ENCODE assay signal across 1 cellular context in genomic region chr2:42792583-42793313, GRCh38.
TF ChIP-seq lines count a peak whose summit lies in the region.

TSS of gene HAAO (minus strand) at chr2:42792583. CDS start at chr2:42792536, 47 bp downstream.

TF ChIP-seq in HepG2, 621 proteins besides CTCF, POLR2A, EP300 and RAD21 (continued from another document and continues in another):
- TF ChIP-seq HOMEZ (CRISPR knock-in tag; IDR thresholded peaks at IDR 0.05; ENCODE audit: low read depth), result peak; percentile 84
- TF ChIP-seq SRSF9 (IDR thresholded peaks at IDR 0.05; ENCODE audit: borderline replicate concordance, insufficient read depth, low read depth, low read length, poor library complexity, severe bottlenecking), result no peak
- TF ChIP-seq ZNF773 (CRISPR knock-in tag; IDR thresholded peaks at IDR 0.05; ENCODE audit: borderline replicate concordance), result peak; percentile 84; the same call in 1 of the 2 replicates
- TF ChIP-seq ZC3H13 (CRISPR knock-in tag; IDR thresholded peaks at IDR 0.05), result peak; percentile 97
- peak; percentile 97 for TF ChIP-seq POGZ (CRISPR knock-in tag; IDR thresholded peaks at IDR 0.05)
- no peak for TF ChIP-seq SNRNP70 (IDR thresholded peaks at IDR 0.05; ENCODE audit: low read depth, low read length)
- TF ChIP-seq GATAD1 (CRISPR knock-in tag; IDR thresholded peaks at IDR 0.05), result peak; percentile 80
- TF ChIP-seq HBP1 (CRISPR knock-in tag; IDR thresholded peaks at IDR 0.05; ENCODE audit: low read depth), result peak; percentile 97
- TF ChIP-seq ZNF639 (CRISPR knock-in tag; conservative IDR thresholded peaks at IDR 0.05), result peak; percentile 95
- TF ChIP-seq ZNF496 (CRISPR knock-in tag; IDR thresholded peaks at IDR 0.05; ENCODE audit: insufficient replicate concordance), result no peak
- peak; percentile 87 for TF ChIP-seq SOX5 (CRISPR knock-in tag; IDR thresholded peaks at IDR 0.05; ENCODE audit: borderline replicate concordance)
- peak; percentile 90 for TF ChIP-seq ZNF552 (CRISPR knock-in tag; IDR thresholded peaks at IDR 0.05; ENCODE audit: borderline replicate concordance)
- peak; percentile 96 for TF ChIP-seq IRF2 (CRISPR knock-in tag; IDR thresholded peaks at IDR 0.05)
- TF ChIP-seq ZNF432 (CRISPR knock-in tag; IDR thresholded peaks at IDR 0.05; ENCODE audit: borderline replicate concordance), result no peak
- TF ChIP-seq ZNF225 (CRISPR knock-in tag; IDR thresholded peaks at IDR 0.05), result peak; percentile 88; the same call in 1 of the 2 replicates
- TF ChIP-seq ZNF674 (CRISPR knock-in tag; IDR thresholded peaks at IDR 0.05; ENCODE audit: low read depth), result peak; percentile 97
- TF ChIP-seq ZNF891 (CRISPR knock-in tag; IDR thresholded peaks at IDR 0.05), result peak; percentile 90
- no peak for TF ChIP-seq ZNF512 (CRISPR knock-in tag; IDR thresholded peaks at IDR 0.05)
- TF ChIP-seq ZNF629 (CRISPR knock-in tag; conservative IDR thresholded peaks at IDR 0.05), result peak; percentile 79
- peak; percentile 85 for TF ChIP-seq GATAD2A (CRISPR knock-in tag; IDR thresholded peaks at IDR 0.05)
- peak; percentile 67; the same call in 1 of the 2 replicates for TF ChIP-seq PRDM10 (CRISPR knock-in tag; IDR thresholded peaks at IDR 0.05; ENCODE audit: low read depth)
- peak; percentile 92 for TF ChIP-seq NAIF1 (CRISPR knock-in tag; IDR thresholded peaks at IDR 0.05; ENCODE audit: borderline replicate concordance)
- TF ChIP-seq ZNF713 (CRISPR knock-in tag; IDR thresholded peaks at IDR 0.05), result peak; percentile 59; the same call in 1 of the 2 replicates
- peak; percentile 97 for TF ChIP-seq ZNF18 (CRISPR knock-in tag; IDR thresholded peaks at IDR 0.05; ENCODE audit: insufficient replicate concordance)
- peak; percentile 93 for TF ChIP-seq ZNF263 (CRISPR knock-in tag; IDR thresholded peaks at IDR 0.05)
- TF ChIP-seq AGO1 (IDR thresholded peaks at IDR 0.05; ENCODE audit: low read depth, low read length, poor library complexity, severe bottlenecking), result peak; percentile 91
- TF ChIP-seq FLYWCH1 (CRISPR knock-in tag; IDR thresholded peaks at IDR 0.05), result peak; percentile 84; the same call in 1 of the 2 replicates
- TF ChIP-seq ZNF17 (CRISPR knock-in tag; IDR thresholded peaks at IDR 0.05), result peak; percentile 95
- TF ChIP-seq SETDB1 (CRISPR knock-in tag; IDR thresholded peaks at IDR 0.05; ENCODE audit: borderline replicate concordance), result no peak
- TF ChIP-seq DNMT1 (CRISPR knock-in tag; IDR thresholded peaks at IDR 0.05), result peak; percentile 90
- peak; percentile 98; the same call in 1 of the 2 replicates for TF ChIP-seq ZSCAN9 (CRISPR knock-in tag; IDR thresholded peaks at IDR 0.05; ENCODE audit: borderline replicate concordance)
- TF ChIP-seq NR3C1 (CRISPR knock-in tag; IDR thresholded peaks at IDR 0.05), result no peak
- peak; percentile 72 for TF ChIP-seq ISX (CRISPR knock-in tag; conservative IDR thresholded peaks at IDR 0.05)
- TF ChIP-seq ZNF776 (CRISPR knock-in tag; IDR thresholded peaks at IDR 0.05), result peak; percentile 98
- TF ChIP-seq ZFP91 (CRISPR knock-in tag; IDR thresholded peaks at IDR 0.05; ENCODE audit: borderline replicate concordance), result peak; percentile 95
- TF ChIP-seq ZNF644 (CRISPR knock-in tag; IDR thresholded peaks at IDR 0.05; ENCODE audit: low read depth), result peak; percentile 78
- TF ChIP-seq HOXD1 (CRISPR knock-in tag; IDR thresholded peaks at IDR 0.05), result peak; percentile 97
- no peak for TF ChIP-seq ATF1 (CRISPR knock-in tag; IDR thresholded peaks at IDR 0.05)
- TF ChIP-seq GTF2F1 (IDR thresholded peaks at IDR 0.05; ENCODE audit: low read length), result peak; percentile 74; the same call in 1 of the 2 replicates
- TF ChIP-seq PAX8 (CRISPR knock-in tag; IDR thresholded peaks at IDR 0.05; ENCODE audit: borderline replicate concordance), result 0 out of 2 replicates have a peak, but pooled peaks have one; percentile 54
- TF ChIP-seq ZFP90 (CRISPR knock-in tag; IDR thresholded peaks at IDR 0.05; ENCODE audit: borderline replicate concordance), result peak; percentile 98
- TF ChIP-seq POLR2AphosphoS5 (IDR thresholded peaks at IDR 0.05; ENCODE audit: low read depth, low read length), result peak; percentile 97
- peak; percentile 92 for TF ChIP-seq ASH2L (IDR thresholded peaks at IDR 0.05; ENCODE audit: insufficient read length, low read depth, low read length)
- TF ChIP-seq EEA1 (CRISPR knock-in tag; IDR thresholded peaks at IDR 0.05; ENCODE audit: borderline replicate concordance), result no peak; the same call in 1 of the 2 replicates
- TF ChIP-seq HES4 (CRISPR knock-in tag; IDR thresholded peaks at IDR 0.05; ENCODE audit: borderline replicate concordance), result peak; percentile 89
- TF ChIP-seq SMARCC2 (IDR thresholded peaks at IDR 0.05), result 0 out of 2 replicates have a peak, but pooled peaks have one; percentile 55
- TF ChIP-seq ZNF761 (CRISPR knock-in tag; conservative IDR thresholded peaks at IDR 0.05), result no peak; the same call in none of the 2 replicates
- no peak; the same call in 1 of the 2 replicates for TF ChIP-seq SMAD9 (CRISPR knock-in tag; IDR thresholded peaks at IDR 0.05)
- peak; percentile 94 for TF ChIP-seq MAX (IDR thresholded peaks at IDR 0.05)
- peak; percentile 98 for TF ChIP-seq EED (CRISPR knock-in tag; IDR thresholded peaks at IDR 0.05)
- TF ChIP-seq HOXA7 (CRISPR knock-in tag; IDR thresholded peaks at IDR 0.05), result peak; percentile 33; the same call in 1 of the 2 replicates
- TF ChIP-seq ZNF691 (CRISPR knock-in tag; IDR thresholded peaks at IDR 0.05; ENCODE audit: borderline replicate concordance, low read depth), result peak; percentile 93
- peak; percentile 99 for TF ChIP-seq ZGPAT (CRISPR knock-in tag; IDR thresholded peaks at IDR 0.05)
- peak; percentile 99 for TF ChIP-seq KAT7 (CRISPR knock-in tag; IDR thresholded peaks at IDR 0.05; ENCODE audit: borderline replicate concordance)
- TF ChIP-seq DNMT3B (CRISPR knock-in tag; conservative IDR thresholded peaks at IDR 0.05), result no peak
- peak; percentile 95 for TF ChIP-seq KDM6A (CRISPR knock-in tag; IDR thresholded peaks at IDR 0.05; ENCODE audit: low read depth)
